1 cellular context compared by ENCODE assay signal in the genomic region with DNA sequence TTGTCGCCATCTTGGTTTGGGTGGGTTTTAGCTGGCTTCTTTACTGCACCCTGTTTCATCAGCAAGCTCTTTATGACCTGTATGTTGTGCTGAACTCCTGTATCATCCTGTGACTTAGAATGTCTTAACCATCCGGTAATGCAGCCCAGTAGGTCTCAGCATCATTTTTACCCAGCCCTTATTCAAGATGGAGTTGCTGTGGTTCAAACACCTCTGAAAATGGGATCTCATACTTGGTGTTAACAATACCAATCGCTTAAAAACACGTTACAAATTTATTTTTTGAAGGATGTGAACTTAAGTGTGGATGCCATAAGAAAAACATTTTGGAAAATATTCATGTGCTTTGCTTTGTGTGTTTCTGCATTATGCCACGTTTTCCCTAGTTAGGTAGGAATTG.
TF ChIP-seq lines count a peak whose summit lies in the region.

No MANE protein-coding gene starts in this region.

TF ChIP-seq in K562, 482 proteins besides CTCF, POLR2A, EP300 and RAD21 (continued from another document and continues in another):
- TF ChIP-seq, protein P1, sequence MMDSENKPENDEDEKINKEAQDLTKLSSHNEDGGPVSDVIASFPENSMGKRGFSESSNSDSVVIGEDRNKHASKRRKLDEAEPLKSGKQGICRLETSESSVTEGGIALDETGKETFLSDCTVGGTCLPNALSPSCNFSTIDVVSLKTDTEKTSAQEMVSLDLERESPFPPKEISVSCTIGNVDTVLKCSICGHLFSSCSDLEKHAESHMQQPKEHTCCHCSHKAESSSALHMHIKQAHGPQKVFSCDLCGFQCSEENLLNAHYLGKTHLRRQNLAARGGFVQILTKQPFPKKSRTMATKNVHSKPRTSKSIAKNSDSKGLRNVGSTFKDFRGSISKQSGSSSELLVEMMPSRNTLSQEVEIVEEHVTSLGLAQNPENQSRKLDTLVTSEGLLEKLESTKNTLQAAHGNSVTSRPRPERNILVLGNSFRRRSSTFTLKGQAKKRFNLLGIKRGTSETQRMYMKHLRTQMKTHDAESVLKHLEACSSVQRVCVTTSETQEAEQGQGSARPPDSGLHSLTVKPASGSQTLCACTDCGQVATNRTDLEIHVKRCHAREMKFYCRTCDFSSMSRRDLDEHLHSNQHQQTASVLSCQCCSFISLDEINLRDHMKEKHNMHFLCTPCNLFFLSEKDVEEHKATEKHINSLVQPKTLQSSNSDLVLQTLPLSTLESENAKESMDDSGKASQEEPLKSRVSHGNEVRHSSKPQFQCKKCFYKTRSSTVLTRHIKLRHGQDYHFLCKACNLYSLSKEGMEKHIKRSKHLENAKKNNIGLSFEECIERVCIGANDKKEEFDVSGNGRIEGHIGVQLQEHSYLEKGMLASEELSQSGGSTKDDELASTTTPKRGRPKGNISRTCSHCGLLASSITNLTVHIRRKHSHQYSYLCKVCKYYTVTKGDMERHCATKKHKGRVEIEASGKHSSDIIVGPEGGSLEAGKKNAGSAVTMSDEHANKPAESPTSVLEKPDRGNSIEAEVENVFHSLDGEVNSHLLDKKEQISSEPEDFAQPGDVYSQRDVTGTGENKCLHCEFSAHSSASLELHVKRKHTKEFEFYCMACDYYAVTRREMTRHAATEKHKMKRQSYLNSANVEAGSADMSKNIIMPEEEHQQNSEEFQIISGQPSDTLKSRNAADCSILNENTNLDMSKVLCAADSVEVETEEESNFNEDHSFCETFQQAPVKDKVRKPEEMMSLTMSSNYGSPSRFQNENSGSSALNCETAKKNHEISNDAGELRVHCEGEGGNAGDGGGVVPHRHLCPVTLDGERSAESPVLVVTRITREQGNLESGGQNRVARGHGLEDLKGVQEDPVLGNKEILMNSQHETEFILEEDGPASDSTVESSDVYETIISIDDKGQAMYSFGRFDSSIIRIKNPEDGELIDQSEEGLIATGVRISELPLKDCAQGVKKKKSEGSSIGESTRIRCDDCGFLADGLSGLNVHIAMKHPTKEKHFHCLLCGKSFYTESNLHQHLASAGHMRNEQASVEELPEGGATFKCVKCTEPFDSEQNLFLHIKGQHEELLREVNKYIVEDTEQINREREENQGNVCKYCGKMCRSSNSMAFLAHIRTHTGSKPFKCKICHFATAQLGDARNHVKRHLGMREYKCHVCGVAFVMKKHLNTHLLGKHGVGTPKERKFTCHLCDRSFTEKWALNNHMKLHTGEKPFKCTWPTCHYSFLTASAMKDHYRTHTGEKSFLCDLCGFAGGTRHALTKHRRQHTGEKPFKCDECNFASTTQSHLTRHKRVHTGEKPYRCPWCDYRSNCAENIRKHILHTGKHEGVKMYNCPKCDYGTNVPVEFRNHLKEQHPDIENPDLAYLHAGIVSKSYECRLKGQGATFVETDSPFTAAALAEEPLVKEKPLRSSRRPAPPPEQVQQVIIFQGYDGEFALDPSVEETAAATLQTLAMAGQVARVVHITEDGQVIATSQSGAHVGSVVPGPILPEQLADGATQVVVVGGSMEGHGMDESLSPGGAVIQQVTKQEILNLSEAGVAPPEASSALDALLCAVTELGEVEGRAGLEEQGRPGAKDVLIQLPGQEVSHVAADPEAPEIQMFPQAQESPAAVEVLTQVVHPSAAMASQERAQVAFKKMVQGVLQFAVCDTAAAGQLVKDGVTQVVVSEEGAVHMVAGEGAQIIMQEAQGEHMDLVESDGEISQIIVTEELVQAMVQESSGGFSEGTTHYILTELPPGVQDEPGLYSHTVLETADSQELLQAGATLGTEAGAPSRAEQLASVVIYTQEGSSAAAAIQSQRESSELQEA (IDR thresholded peaks at IDR 0.05; ENCODE audit: low read depth) = no peak
- 0 out of 2 replicates have a peak, but pooled peaks have one; percentile 35 for TF ChIP-seq ZNF311 (CRISPR knock-in tag; IDR thresholded peaks at IDR 0.05)
- no peak for TF ChIP-seq NBN (IDR thresholded peaks at IDR 0.05; ENCODE audit: low read depth)
- TF ChIP-seq, protein P2, sequence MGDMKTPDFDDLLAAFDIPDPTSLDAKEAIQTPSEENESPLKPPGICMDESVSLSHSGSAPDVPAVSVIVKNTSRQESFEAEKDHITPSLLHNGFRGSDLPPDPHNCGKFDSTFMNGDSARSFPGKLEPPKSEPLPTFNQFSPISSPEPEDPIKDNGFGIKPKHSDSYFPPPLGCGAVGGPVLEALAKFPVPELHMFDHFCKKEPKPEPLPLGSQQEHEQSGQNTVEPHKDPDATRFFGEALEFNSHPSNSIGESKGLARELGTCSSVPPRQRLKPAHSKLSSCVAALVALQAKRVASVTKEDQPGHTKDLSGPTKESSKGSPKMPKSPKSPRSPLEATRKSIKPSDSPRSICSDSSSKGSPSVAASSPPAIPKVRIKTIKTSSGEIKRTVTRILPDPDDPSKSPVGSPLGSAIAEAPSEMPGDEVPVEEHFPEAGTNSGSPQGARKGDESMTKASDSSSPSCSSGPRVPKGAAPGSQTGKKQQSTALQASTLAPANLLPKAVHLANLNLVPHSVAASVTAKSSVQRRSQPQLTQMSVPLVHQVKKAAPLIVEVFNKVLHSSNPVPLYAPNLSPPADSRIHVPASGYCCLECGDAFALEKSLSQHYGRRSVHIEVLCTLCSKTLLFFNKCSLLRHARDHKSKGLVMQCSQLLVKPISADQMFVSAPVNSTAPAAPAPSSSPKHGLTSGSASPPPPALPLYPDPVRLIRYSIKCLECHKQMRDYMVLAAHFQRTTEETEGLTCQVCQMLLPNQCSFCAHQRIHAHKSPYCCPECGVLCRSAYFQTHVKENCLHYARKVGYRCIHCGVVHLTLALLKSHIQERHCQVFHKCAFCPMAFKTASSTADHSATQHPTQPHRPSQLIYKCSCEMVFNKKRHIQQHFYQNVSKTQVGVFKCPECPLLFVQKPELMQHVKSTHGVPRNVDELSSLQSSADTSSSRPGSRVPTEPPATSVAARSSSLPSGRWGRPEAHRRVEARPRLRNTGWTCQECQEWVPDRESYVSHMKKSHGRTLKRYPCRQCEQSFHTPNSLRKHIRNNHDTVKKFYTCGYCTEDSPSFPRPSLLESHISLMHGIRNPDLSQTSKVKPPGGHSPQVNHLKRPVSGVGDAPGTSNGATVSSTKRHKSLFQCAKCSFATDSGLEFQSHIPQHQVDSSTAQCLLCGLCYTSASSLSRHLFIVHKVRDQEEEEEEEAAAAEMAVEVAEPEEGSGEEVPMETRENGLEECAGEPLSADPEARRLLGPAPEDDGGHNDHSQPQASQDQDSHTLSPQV (IDR thresholded peaks at IDR 0.05) = peak; percentile 59; the same call in 1 of the 2 replicates
- no peak for TF ChIP-seq BRCA1 (IDR thresholded peaks at IDR 0.05)
- no peak for TF ChIP-seq BRCA1 (CRISPR knock-in tag; IDR thresholded peaks at IDR 0.05)
- TF ChIP-seq KLF6 (CRISPR knock-in tag; IDR thresholded peaks at IDR 0.05; ENCODE audit: borderline replicate concordance) = 0 out of 2 replicates have a peak, but pooled peaks have one; percentile 73
- no peak for TF ChIP-seq ZC3H11A (IDR thresholded peaks at IDR 0.05; ENCODE audit: low read depth, low read length)
- TF ChIP-seq GTF2A2 (tag; IDR thresholded peaks at IDR 0.05) = peak; percentile 81
- 0 out of 2 replicates have a peak, but pooled peaks have one; percentile 61 for TF ChIP-seq PYGO2 (tag; IDR thresholded peaks at IDR 0.05)
- TF ChIP-seq TEAD2 (tag; IDR thresholded peaks at IDR 0.05) = no peak
- no peak for TF ChIP-seq BRF2 (IDR thresholded peaks at IDR 0.05; ENCODE audit: borderline replicate concordance, insufficient read depth, insufficient read length)
- 0 out of 2 replicates have a peak, but pooled peaks have one; percentile 63 for TF ChIP-seq ZNF583 (CRISPR knock-in tag; IDR thresholded peaks at IDR 0.05)
- TF ChIP-seq PBX2 (CRISPR knock-in tag; IDR thresholded peaks at IDR 0.05; ENCODE audit: low read depth) = no peak
- TF ChIP-seq PBX2 (tag; conservative IDR thresholded peaks at IDR 0.05; ENCODE audit: low read depth) = 0 out of 2 replicates have a peak, but pooled peaks have one; percentile 9
- peak; percentile 98 for TF ChIP-seq ZNF175 (CRISPR knock-in tag; IDR thresholded peaks at IDR 0.05; ENCODE audit: low read depth)
- peak; percentile 73 for TF ChIP-seq PTTG1 (tag; IDR thresholded peaks at IDR 0.05; ENCODE audit: low read depth)
- peak; percentile 71; the same call in 1 of the 2 replicates for TF ChIP-seq MEF2D (tag; conservative IDR thresholded peaks at IDR 0.05; ENCODE audit: low read depth)
- TF ChIP-seq TEAD1 (CRISPR knock-in tag; IDR thresholded peaks at IDR 0.05) = peak in 1 of 2 experiments; percentile 61; a peak in 1 of 4 replicates
- TF ChIP-seq SMAD4 (CRISPR knock-in tag; conservative IDR thresholded peaks at IDR 0.05) = peak; percentile 73
- no peak for TF ChIP-seq POLR2H (tag; IDR thresholded peaks at IDR 0.05; ENCODE audit: low read depth)
- TF ChIP-seq MXD1 (CRISPR knock-in tag; IDR thresholded peaks at IDR 0.05; ENCODE audit: borderline replicate concordance, poor library complexity, severe bottlenecking) = no peak
- TF ChIP-seq IRF9 (tag; IDR thresholded peaks at IDR 0.05) = peak; percentile 53; the same call in 1 of the 2 replicates
- TF ChIP-seq TFE3 (CRISPR knock-in tag; IDR thresholded peaks at IDR 0.05) = no peak
- peak; percentile 52; the same call in 1 of the 2 replicates for TF ChIP-seq PTRF (tag; IDR thresholded peaks at IDR 0.05)
- TF ChIP-seq, protein P3, sequence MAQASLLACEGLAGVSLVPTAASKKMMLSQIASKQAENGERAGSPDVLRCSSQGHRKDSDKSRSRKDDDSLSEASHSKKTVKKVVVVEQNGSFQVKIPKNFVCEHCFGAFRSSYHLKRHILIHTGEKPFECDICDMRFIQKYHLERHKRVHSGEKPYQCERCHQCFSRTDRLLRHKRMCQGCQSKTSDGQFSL (CRISPR knock-in tag; IDR thresholded peaks at IDR 0.05) = no peak
- TF ChIP-seq, protein P3 (tag; IDR thresholded peaks at IDR 0.05) = peak in 1 of 2 experiments; percentile 60; a peak in 1 of 4 replicates
- peak; percentile 96 for TF ChIP-seq ZNF584 (CRISPR knock-in tag; IDR thresholded peaks at IDR 0.05; ENCODE audit: low read depth)
- no peak for TF ChIP-seq ZFP36 (IDR thresholded peaks at IDR 0.05; ENCODE audit: low read depth, low read length, partially characterized antibody)
- 0 out of 2 replicates have a peak, but pooled peaks have one; percentile 38 for TF ChIP-seq ZNF41 (CRISPR knock-in tag; conservative IDR thresholded peaks at IDR 0.05)
- TF ChIP-seq NFE2 (IDR thresholded peaks at IDR 0.05; ENCODE audit: low read depth) = no peak
- TF ChIP-seq ZNF668 (CRISPR knock-in tag; IDR thresholded peaks at IDR 0.05) = peak; percentile 45; the same call in 1 of the 2 replicates
- 0 out of 2 replicates have a peak, but pooled peaks have one; percentile 34 for TF ChIP-seq HIVEP1 (CRISPR knock-in tag; IDR thresholded peaks at IDR 0.05)
